ENCODE assay signal across 14 cellular contexts in the genomic region with DNA sequence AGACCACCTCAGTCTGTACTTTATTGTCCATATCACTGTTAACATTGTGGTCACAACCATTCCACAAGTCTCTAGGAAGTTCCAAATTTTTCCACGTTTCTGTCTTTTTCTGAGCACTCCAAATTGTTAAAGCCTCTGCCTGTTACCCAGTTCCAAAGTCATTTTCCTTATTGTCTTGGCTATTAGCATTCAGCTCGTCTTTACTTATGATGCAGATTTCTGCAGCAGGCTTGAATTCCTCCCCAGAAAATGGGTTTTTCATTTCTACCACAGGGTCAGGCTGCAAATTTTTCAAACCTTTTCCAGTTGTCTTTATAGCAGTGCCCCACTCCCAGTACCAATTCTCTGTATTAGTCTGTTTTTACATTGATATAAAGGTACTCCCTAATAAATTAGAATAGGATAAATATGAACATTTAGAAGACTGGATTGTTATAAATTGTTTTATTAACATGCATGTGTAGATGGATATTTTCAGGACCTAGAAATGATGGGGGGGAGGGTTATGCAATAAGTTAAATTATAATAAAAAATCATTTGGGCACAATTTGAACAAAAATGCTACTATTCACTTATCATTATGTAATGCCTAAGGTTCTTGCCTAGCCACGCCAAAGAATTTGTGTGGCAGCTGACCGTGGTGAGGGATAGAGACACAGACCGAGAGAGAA.
DNase-seq lines count a peak whose midpoint lies in the region; ATAC-seq, FAIRE-seq and TF ChIP-seq lines count a peak whose summit lies in the region.
"Had no signal": no experiment of that assay in that cellular context is flagged by ENCODE, and none has a peak within 500 bp of the region (broad histone marks: within the 10 kb centered on the region; RNA-seq: fewer than 3 reads in every experiment).

No MANE protein-coding gene starts in this region.

- H3K9me3 ChIP-seq in DOHH2 (ENCODE audit: control insufficient read depth, insufficient read depth, low read length) (peaks cover 8% of the 10 kb centered on the region; the same call in 1 of the 2 replicates), OCI-LY3 (ENCODE audit: insufficient read depth, low read length) (no peaks in the 10 kb centered on the region), heart right ventricle (peaks cover 0 to 6% (median 0%) of the 10 kb centered on the region in 11 donors)
- H3K9me3 ChIP-seq: Peyer's patch, suprapubic skin had no signal

- no peak overlapping the region for H2AFZ ChIP-seq in OCI-LY3 (ENCODE audit: low read depth, low read length)

- TF ChIP-seq CTCF in DOHH2 (IDR thresholded peaks at IDR 0.05; ENCODE audit: low read depth, low read length, poor library complexity, severe bottlenecking): no peak
- TF ChIP-seq CTCF in OCI-LY3 (IDR thresholded peaks at IDR 0.05; ENCODE audit: low read depth, low read length): no peak
- TF ChIP-seq CTCF in heart right ventricle (IDR thresholded peaks at IDR 0.05): no peak
- TF ChIP-seq CTCF in nephron (IDR thresholded peaks at IDR 0.05; ENCODE audit: unreplicated experiment in 3 of 3): no peak
- TF ChIP-seq CTCF in foreskin fibroblast (IDR thresholded peaks at IDR 0.05; ENCODE audit: low read depth, low read length): no peak

- peak overlapping the region; percentile 63 to 82 (median 76) for H3K4me3 Mint-ChIP-seq in nephron
- H3K4me3 Mint-ChIP-seq: central memory CD8-positive, alpha-beta T cell had no signal

- H3K27me3 ChIP-seq in DOHH2 (ENCODE audit: control insufficient read depth, low read length) (no peaks in the 10 kb centered on the region), OCI-LY3 (ENCODE audit: low read depth, low read length) (no peaks in the 10 kb centered on the region), heart right ventricle (no peaks in the 10 kb centered on the region)
- H3K27me3 ChIP-seq: Peyer's patch, suprapubic skin had no signal

- no peak for TF ChIP-seq POLR2A in GM12892 (IDR thresholded peaks at IDR 0.05; ENCODE audit: low read depth, low read length)

- peaks cover 4% of the 10 kb centered on the region for H3K9me3 Mint-ChIP-seq in nephron

- peak overlapping the region; percentile 54 for H3K4me2 ChIP-seq in DOHH2 (ENCODE audit: low read length)
- peak overlapping the region; percentile 21 for H3K4me2 ChIP-seq in OCI-LY3 (ENCODE audit: low read length)

- intact Hi-C loops in heart right ventricle (cut with DNase I) (no loop called here), head of caudate nucleus (cut with DNase I) (no loop called here)

- peaks cover 3% of the 10 kb centered on the region for H3K27me3 Mint-ChIP-seq in nephron (ENCODE audit: low read depth)
- H3K27me3 Mint-ChIP-seq: central memory CD8-positive, alpha-beta T cell had no signal

- H3F3A ChIP-seq in DOHH2 (ENCODE audit: control insufficient read depth, insufficient read depth): no peaks in the 10 kb centered on the region

- no peaks in the 10 kb centered on the region for H3K36me3 Mint-ChIP-seq in nephron (ENCODE audit: low read depth)

- peak overlapping the region; percentile 70 to 77 (median 74) for H3K27ac Mint-ChIP-seq in nephron

- 23 to 28% methylated on average over 5 of the region's 5 CpGs for WGBS in heart right ventricle, 2 donors

- no peak overlapping the region for H3K27ac ChIP-seq in DOHH2 (ENCODE audit: low read depth, low read length)
- H3K27ac ChIP-seq in OCI-LY3 (ENCODE audit: low read length): no peak overlapping the region
- H3K27ac ChIP-seq in heart right ventricle: peak overlapping the region in 5 of 10 donors; percentile 3 to 59 (median 28)
- H3K27ac ChIP-seq: Peyer's patch, suprapubic skin had no signal

- no peaks in the 10 kb centered on the region for H3K79me2 ChIP-seq in DOHH2 (ENCODE audit: control insufficient read depth, low read length)
- H3K79me2 ChIP-seq in OCI-LY3 (ENCODE audit: low read length): no peaks in the 10 kb centered on the region

- no peaks in the 10 kb centered on the region for H3K4me1 Mint-ChIP-seq in nephron
- H3K4me1 Mint-ChIP-seq: central memory CD8-positive, alpha-beta T cell had no signal

- H3K36me3 ChIP-seq in DOHH2 (ENCODE audit: control insufficient read depth, low read length): no peaks in the 10 kb centered on the region
- no peaks in the 10 kb centered on the region for H3K36me3 ChIP-seq in OCI-LY3 (replicated peaks; ENCODE audit: low read depth, low read length)
- no peaks in the 10 kb centered on the region for H3K36me3 ChIP-seq in heart right ventricle
- H3K36me3 ChIP-seq: Peyer's patch, suprapubic skin had no signal

- no peaks in the 10 kb centered on the region for H3K9me2 ChIP-seq in DOHH2 (replicated peaks; ENCODE audit: control insufficient read depth, low read length)

- no peak for ATAC-seq in heart right ventricle

- no peak overlapping the region for H3K9ac ChIP-seq in OCI-LY3 (ENCODE audit: low read length)

- peaks cover 13% of the 10 kb centered on the region for H3K4me1 ChIP-seq in DOHH2 (ENCODE audit: control insufficient read depth, low read length)
- no peaks in the 10 kb centered on the region for H3K4me1 ChIP-seq in OCI-LY3 (ENCODE audit: low read length)
- H3K4me1 ChIP-seq in heart right ventricle: no peaks in the 10 kb centered on the region
- H3K4me1 ChIP-seq: Peyer's patch, suprapubic skin had no signal

- DNase-seq in heart right ventricle (no peak), head of caudate nucleus (no peak), GM12892 (ENCODE audit: insufficient read length) (no peak), foreskin fibroblast (no peak), NCI-H2029 (lab: John Stamatoyannopoulos, UW) (no peak)
- DNase-seq: activated naive CD4-positive, alpha-beta T cell treated with Interleukin-2 at 50 U/mL for 16 hours; erythroblast; NCI-H1694 treated with DMSO at 0.1 percent for 48 hours had no signal

- H3K4me3 ChIP-seq in DOHH2 (ENCODE audit: low read length) (no peak overlapping the region), OCI-LY3 (ENCODE audit: low read length) (no peak overlapping the region), heart right ventricle (peak overlapping the region in 7 of 10 donors; percentile 1 to 46 (median 38)), foreskin fibroblast (ENCODE audit: low read depth in 1 of 2, low read length in 2 of 2) (no peak overlapping the region)
- H3K4me3 ChIP-seq: Peyer's patch had no signal

- no peaks in the 10 kb centered on the region for H4K20me1 ChIP-seq in DOHH2 (ENCODE audit: control insufficient read depth, insufficient read depth, low read depth, low read length)
- no peaks in the 10 kb centered on the region for H4K20me1 ChIP-seq in OCI-LY3 (ENCODE audit: insufficient read depth, low read length)

- FAIRE-seq in GM12892 (lab: Jason Lieb, UNC): no peak

Comparison
In these comparisons a context has a peak if more than half of its experiments do, and no peak if none do; other contexts are left out.
1. H3K4me3 ChIP-seq: peak in heart right ventricle (7 of 10); none in DOHH2 (single experiment), OCI-LY3 (single experiment) and foreskin fibroblast (0 of 2).